In the genomic region with DNA sequence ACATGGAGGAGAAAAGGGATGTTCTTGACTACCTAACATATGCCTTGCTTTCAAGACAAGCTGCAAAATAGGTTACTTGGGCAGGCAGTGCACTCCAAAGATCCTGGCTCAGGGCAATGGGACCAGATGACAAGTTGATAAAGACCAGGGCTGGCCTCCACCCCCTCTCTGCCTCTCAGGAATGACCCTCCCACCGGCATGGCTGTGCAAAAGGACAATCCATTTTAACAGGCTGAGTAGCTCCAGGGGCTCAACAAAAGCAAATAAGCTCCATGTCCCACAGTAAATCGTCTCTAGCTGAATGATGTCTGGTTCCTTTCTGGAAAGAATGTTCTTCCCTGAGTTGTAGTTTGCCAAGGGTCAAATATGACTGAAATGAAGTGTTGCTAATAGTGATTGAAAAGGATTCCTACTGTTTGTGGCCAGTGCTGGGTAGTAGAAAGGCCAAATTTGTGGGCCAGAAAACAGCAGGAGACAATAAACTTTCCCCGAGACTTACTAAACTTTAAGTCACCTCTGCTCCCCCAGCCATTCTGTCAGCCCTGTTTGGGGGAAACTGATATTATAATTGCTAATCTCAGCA, we compare ENCODE assay signal across 21 cellular contexts.
DNase-seq lines count a peak whose midpoint lies in the region; ATAC-seq, FAIRE-seq and TF ChIP-seq lines count a peak whose summit lies in the region.
"Had no signal": no experiment of that assay in that cellular context is flagged by ENCODE, and none has a peak within 500 bp of the region (broad histone marks: within the 10 kb centered on the region; RNA-seq: fewer than 3 reads in every experiment).

No MANE protein-coding gene starts in this region.

- H3K4me1 ChIP-seq in mesodermal cell (ENCODE audit: control insufficient read depth, insufficient read depth, low read length, poor library complexity, severe bottlenecking) (peaks cover 2% of the 10 kb centered on the region), stomach smooth muscle (ENCODE audit: control insufficient read depth, insufficient read depth, low read length) (peaks cover 9% of the 10 kb centered on the region)
- H3K4me1 ChIP-seq: gastrocnemius medialis, spleen had no signal

- ATAC-seq in GM18867 (IDR thresholded peaks at IDR 0.05; ENCODE audit: unreplicated experiment), result no peak
- no peak for ATAC-seq in HG02763 (IDR thresholded peaks at IDR 0.05; ENCODE audit: unreplicated experiment)
- ATAC-seq: gastrocnemius medialis, left cardiac atrium had no signal

- 0 to 41% methylated on average over 1 to 2 of the region's 3 CpGs for WGBS in mesodermal cell (ENCODE audit: insufficient coverage in 2 of 2), 2 experiments

- DNase-seq in NCI-H2227 treated with DMSO at 0.1 percent for 48 hours (lab: John Stamatoyannopoulos, UW) (peak; percentile 45), ecto neural progenitor cell (ENCODE audit: low spot score) (peak; percentile 49), superior temporal gyrus (ENCODE audit: extremely low spot score) (no peak), GM12891 (ENCODE audit: insufficient read length, low spot score) (no peak)
- DNase-seq: activated CD4-positive, alpha-beta T cell treated with anti-CD3 and anti-CD28 coated beads, Interleukin-2, amount 50 U/mL, for 4 hours; activated effector memory CD4-positive, alpha-beta T cell treated with anti-CD3 and anti-CD28 coated beads, Interleukin-2, amount 50 U/mL, for 16 hours; DMS79; gastrocnemius medialis; HCEC 1CT; Kasumi-1; left cardiac atrium; midbrain; NCI-H1105 treated with DMSO at 0.1 percent for 48 hours; SHP77; spleen; stimulated activated CD4-positive, alpha-beta T cell treated with anti-CD3 and anti-CD28 coated beads, Interleukin-4, amount 100 ng/mL, for 24 hours had no signal

- H3K27ac ChIP-seq in mesodermal cell (ENCODE audit: low read depth, low read length, severe bottlenecking) (peak overlapping the region; percentile 76), stomach smooth muscle (ENCODE audit: low read length) (peak overlapping the region; percentile 70)
- H3K27ac ChIP-seq: gastrocnemius medialis had no signal

- no peak for TF ChIP-seq POLR2A in GM12891 (IDR thresholded peaks at IDR 0.05; ENCODE audit: low read depth, low read length)

- peak overlapping the region in 1 of 2 donors; percentile 31 for H3K9ac ChIP-seq in stomach smooth muscle (ENCODE audit: low read length in 2 of 2)

- FAIRE-seq in GM12891 (lab: Jason Lieb, UNC), result no peak
- FAIRE-seq: HTR-8/SVneo had no signal

- H3K4me3 ChIP-seq in mesodermal cell (ENCODE audit: extremely low read depth, insufficient read depth, low read length, poor library complexity, severe bottlenecking), result no peak overlapping the region
- H3K4me3 ChIP-seq in stomach smooth muscle (ENCODE audit: low read length in 2 of 2), result peak overlapping the region in 1 of 2 donors; percentile 1
- H3K4me3 ChIP-seq: gastrocnemius medialis, spleen had no signal

- H3K27me3 ChIP-seq in stomach smooth muscle (ENCODE audit: control insufficient read depth in 1 of 2, insufficient read depth in 2 of 2, low read length in 2 of 2), result no peaks in the 10 kb centered on the region
- H3K27me3 ChIP-seq: gastrocnemius medialis, spleen had no signal

- H3K9me3 ChIP-seq in mesodermal cell (ENCODE audit: control insufficient read depth, low read length) (no peaks in the 10 kb centered on the region), stomach smooth muscle (ENCODE audit: control insufficient read depth in 2 of 2, low read length in 2 of 2) (no peaks in the 10 kb centered on the region)
- H3K9me3 ChIP-seq: gastrocnemius medialis, spleen had no signal

- H3K36me3 ChIP-seq in mesodermal cell (ENCODE audit: control insufficient read depth, insufficient read depth, low read length), result no peaks in the 10 kb centered on the region
- no peaks in the 10 kb centered on the region for H3K36me3 ChIP-seq in stomach smooth muscle (ENCODE audit: control insufficient read depth in 2 of 2, insufficient read depth in 2 of 2, low read length in 2 of 2)
- H3K36me3 ChIP-seq: gastrocnemius medialis, spleen had no signal

TF ChIP-seq in GM12891, 5 proteins besides CTCF, POLR2A, EP300 and RAD21:
- no peak for TF ChIP-seq TAF1 (IDR thresholded peaks at IDR 0.05; ENCODE audit: low read depth, low read length)
- no peak for TF ChIP-seq SPI1 (IDR thresholded peaks at IDR 0.05; ENCODE audit: low read depth, low read length)
- TF ChIP-seq PAX5 (IDR thresholded peaks at IDR 0.05; ENCODE audit: insufficient read depth, low read length, severe bottlenecking), result no peak
- no peak for TF ChIP-seq POLR2AphosphoS5 (IDR thresholded peaks at IDR 0.05; ENCODE audit: low read depth, low read length)
- TF ChIP-seq POU2F2 (IDR thresholded peaks at IDR 0.05; ENCODE audit: low read depth, low read length), result no peak

Comparison
In these comparisons a context has a peak if more than half of its experiments do, and no peak if none do; other contexts are left out.
1. DNase-seq: peak in NCI-H2227 treated with DMSO at 0.1 percent for 48 hours (single experiment) and ecto neural progenitor cell (single experiment); none in superior temporal gyrus (single experiment) and GM12891 (single experiment).